ENCODE assay signal across 8 cellular contexts in the genomic region with DNA sequence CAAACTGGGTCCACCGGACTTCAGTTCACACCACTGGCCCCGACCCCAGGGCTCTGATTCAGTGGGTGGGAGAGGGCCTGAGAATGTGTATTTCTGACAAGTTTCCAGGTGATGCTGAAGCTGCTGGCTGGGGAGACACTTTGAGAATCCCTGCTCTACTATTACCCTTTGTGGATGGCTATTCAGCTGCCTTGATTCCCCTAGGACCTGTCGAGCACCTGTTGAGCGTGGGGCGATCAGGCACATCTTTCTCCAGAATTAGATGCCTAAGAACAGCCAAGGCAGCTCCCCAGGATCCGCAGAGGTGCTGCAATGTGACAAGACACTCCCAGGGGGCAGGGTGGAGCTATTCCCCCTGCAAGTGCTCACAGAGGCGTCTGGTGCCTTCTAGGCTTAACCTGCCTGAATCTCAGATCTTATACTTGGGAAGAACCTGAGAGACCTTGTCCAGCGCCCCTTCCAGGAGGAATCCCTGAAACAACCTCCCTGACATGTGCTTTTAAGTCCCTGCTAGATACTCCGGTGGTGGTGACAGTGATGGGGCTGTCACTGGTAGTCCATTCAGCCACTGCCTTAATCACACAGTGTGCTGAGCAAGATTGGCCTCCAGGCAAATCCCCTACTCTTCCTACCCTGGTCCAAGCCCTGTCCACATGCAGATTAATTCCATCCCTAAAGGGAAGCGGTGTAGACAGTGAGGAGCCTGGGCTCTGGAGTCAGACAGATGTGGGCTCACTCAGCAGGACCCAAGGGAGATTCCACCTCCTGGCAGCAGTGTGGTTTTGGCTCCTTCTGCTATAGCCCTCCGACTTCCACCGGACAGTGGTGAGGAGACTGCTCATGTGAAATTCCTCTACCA. TPM values are rescaled to one million over a fixed set of nuclear protein-coding genes. Genes with fewer than 3 reads are reported as not detected.
DNase-seq lines count a peak whose midpoint lies in the region; ATAC-seq and TF ChIP-seq lines count a peak whose summit lies in the region.

No MANE protein-coding gene starts in this region.

- no peak overlapping the region for H3K27ac Mint-ChIP-seq in activated T-helper 17 cell treated with anti-CD3 and anti-CD28 coated beads, Interleukin-2, amount 50 U/mL, for 72 hours

- H3K27me3 Mint-ChIP-seq in activated T-helper 17 cell treated with anti-CD3 and anti-CD28 coated beads, Interleukin-2, amount 50 U/mL, for 72 hours = no peaks in the 10 kb centered on the region

- H3K27me3 ChIP-seq in BJ (ENCODE audit: control insufficient read depth, insufficient read depth, low read length) (peaks cover 27% of the 10 kb centered on the region), Peyer's patch (no peaks in the 10 kb centered on the region)

- ATAC-seq in HG03135 (IDR thresholded peaks at IDR 0.05; ENCODE audit: unreplicated experiment) (no peak), HG02588 (IDR thresholded peaks at IDR 0.05; ENCODE audit: unreplicated experiment) (no peak)
- no peak for ATAC-seq in activated T-helper 17 cell treated with anti-CD3 and anti-CD28 coated beads, Interleukin-2, amount 50 U/mL, for 72 hours (replicated peaks)

- H3K9me3 Mint-ChIP-seq in activated T-helper 17 cell treated with anti-CD3 and anti-CD28 coated beads, Interleukin-2, amount 50 U/mL, for 72 hours = no peaks in the 10 kb centered on the region

- H3K4me3 Mint-ChIP-seq in activated T-helper 17 cell treated with anti-CD3 and anti-CD28 coated beads, Interleukin-2, amount 50 U/mL, for 72 hours = no peak overlapping the region

- H3K27ac ChIP-seq in Peyer's patch = no peak overlapping the region

- H3K4me1 ChIP-seq in Peyer's patch = no peaks in the 10 kb centered on the region

- H3K4me1 Mint-ChIP-seq in activated T-helper 17 cell treated with anti-CD3 and anti-CD28 coated beads, Interleukin-2, amount 50 U/mL, for 72 hours = peaks cover 10% of the 10 kb centered on the region

- DNase-seq in BJ (ENCODE audit: low read depth) = no peak
- DNase-seq in GM20000 (ENCODE audit: low spot score) = peak; percentile 50
- peak in 1 of 3 donors; percentile 40 for DNase-seq in Peyer's patch
- peak; percentile 40 for DNase-seq in hepatic stellate cell (ENCODE audit: low spot score)
- DNase-seq in middle frontal gyrus (ENCODE audit: extremely low spot score, low spot score) = no peak

- CTCF ChIA-PET in BJ (lab: Yijun Ruan, JAX) = interaction anchor here (0.9 to 2.2 kb wide), 4 partner anchors 17 to 57 kb away, joined by 3 to 9 read pairs (median 4); no protein-coding TSS in a partner anchor

- POLR2A ChIA-PET in BJ (lab: Charles Lee) = no interaction called here

- H3K9me3 ChIP-seq in Peyer's patch = no peaks in the 10 kb centered on the region

- no peaks in the 10 kb centered on the region for H3K36me3 Mint-ChIP-seq in activated T-helper 17 cell treated with anti-CD3 and anti-CD28 coated beads, Interleukin-2, amount 50 U/mL, for 72 hours (ENCODE audit: low read depth)

- H3K36me3 ChIP-seq in BJ (ENCODE audit: control insufficient read depth, insufficient read depth, low read length) (no peaks in the 10 kb centered on the region), Peyer's patch (no peaks in the 10 kb centered on the region)

- TF ChIP-seq POLR2A in Peyer's patch (IDR thresholded peaks at IDR 0.05) = no peak

- TF ChIP-seq CTCF in BJ (IDR thresholded peaks at IDR 0.05; ENCODE audit: insufficient read depth, low read depth, low read length) (peak; percentile 31), GM20000 (IDR thresholded peaks at IDR 0.05; ENCODE audit: extremely low read depth, missing control alignments) (no peak), Peyer's patch (IDR thresholded peaks at IDR 0.05) (peak in 4 of 6 experiments; percentile 4 to 20 (median 11))

- H3K4me3 ChIP-seq in BJ (ENCODE audit: low read depth, low read length) = no peak overlapping the region
- H3K4me3 ChIP-seq in Peyer's patch = no peak overlapping the region

RNA-seq across cellular contexts. Expression of gene OTOF, which starts 43.4 kb away (rescaled TPM):
- polyA plus RNA-seq in BJ (2011; rRNA removed) = 0.10 and 0.16 TPM in 2 replicates
- polyA minus RNA-seq in BJ (2011; rRNA and poly(A)+ RNA removed) = 0.10 and 0.24 TPM in 2 replicates
- under 1 TPM in 2 of 4 donors, not detected in 2; 0.66 to 0.83 TPM for total RNA-seq in Peyer's patch
- 1 to 10 TPM in 1 of 2 donors, under 1 TPM in 1; 0.95 to 2.1 TPM for total RNA-seq in activated T-helper 17 cell treated with anti-CD3 and anti-CD28 coated beads, Interleukin-2, amount 50 U/mL, for 72 hours

Comparison
In these comparisons a context has a peak if more than half of its experiments do, and no peak if none do; other contexts are left out.
1. DNase-seq: peak in GM20000 (single experiment) and hepatic stellate cell (single experiment); none in BJ (single experiment) and middle frontal gyrus (single experiment).